Comparison of ENCODE assay signal across 8 cellular contexts in the genomic region with DNA sequence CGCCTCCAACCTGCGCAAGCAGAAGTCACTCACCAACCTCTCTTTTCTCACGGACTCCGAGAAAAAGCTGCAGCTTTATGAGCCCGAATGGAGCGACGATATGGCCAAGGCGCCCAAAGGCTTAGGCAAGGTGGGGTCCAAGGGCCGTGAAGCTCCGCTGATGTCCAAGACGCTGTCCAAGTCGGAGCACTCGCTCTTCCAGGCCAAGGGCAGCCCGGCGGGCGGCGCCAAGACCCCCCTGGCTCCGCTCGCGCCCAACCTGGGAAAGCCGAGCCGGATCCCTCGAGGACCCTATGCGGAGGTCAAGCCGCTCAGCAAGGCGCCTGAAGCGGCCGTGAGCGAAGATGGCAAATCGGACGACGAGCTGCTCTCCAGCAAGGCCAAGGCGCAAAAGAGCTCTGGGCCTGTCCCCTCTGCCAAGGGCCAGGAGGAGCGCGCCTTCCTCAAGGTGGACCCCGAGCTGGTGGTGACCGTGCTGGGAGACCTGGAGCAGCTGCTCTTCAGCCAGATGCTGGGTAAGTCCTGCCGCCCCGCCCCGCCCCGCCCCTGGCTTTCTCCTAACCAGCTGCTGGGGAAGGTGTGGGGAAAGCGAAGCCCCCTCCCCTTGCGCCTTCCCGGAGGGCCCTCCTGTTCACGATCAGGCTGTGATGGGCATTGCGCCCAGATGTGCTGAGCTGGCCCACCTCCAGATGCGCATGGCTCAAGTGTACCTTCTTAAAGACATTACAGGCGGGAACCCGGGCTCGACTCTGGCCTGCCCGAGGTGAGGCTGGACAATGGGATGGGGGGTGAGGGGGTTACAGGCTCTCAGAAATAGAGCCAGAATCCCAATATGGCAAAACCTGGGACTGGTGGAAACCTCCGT.
DNase-seq lines count a peak whose midpoint lies in the region; ATAC-seq and TF ChIP-seq lines count a peak whose summit lies in the region.

No MANE protein-coding gene starts in this region.

- no peaks in the 10 kb centered on the region for H3K9me3 Mint-ChIP-seq in activated CD8-positive, alpha-beta T cell treated with anti-CD3 and anti-CD28 coated beads for 36 hours

- no peaks in the 10 kb centered on the region for H3K9me3 ChIP-seq in HEK293 (ENCODE audit: control insufficient read depth, insufficient read depth, low read depth, low read length)
- H3K9me3 ChIP-seq in WERI-Rb-1 (ENCODE audit: severe bottlenecking): no peaks in the 10 kb centered on the region
- H3K9me3 ChIP-seq in iPS-15b (ENCODE audit: control insufficient read depth, insufficient read depth, low read length): no peaks in the 10 kb centered on the region
- no peaks in the 10 kb centered on the region for H3K9me3 ChIP-seq in suprapubic skin

- POLR2A ChIA-PET in HEK293 (lab: Yijun Ruan, JAX): interaction anchor here (0.6 kb wide), 1 partner anchor 19 kb away, joined by 3 read pairs; no protein-coding TSS in a partner anchor
- POLR2A ChIA-PET in activated CD8-positive, alpha-beta T cell treated with anti-CD3 and anti-CD28 coated beads for 36 hours (lab: Charles Lee): no interaction called here

- peak; percentile 67 for DNase-seq in WERI-Rb-1
- DNase-seq in suprapubic skin (ENCODE audit: low spot score in 2 of 2): peak in 1 of 2 donors; percentile 71
- no peak for DNase-seq in activated CD8-positive, alpha-beta T cell treated with anti-CD3 and anti-CD28 coated beads for 36 hours

- no peaks in the 10 kb centered on the region for H3K4me1 Mint-ChIP-seq in activated CD8-positive, alpha-beta T cell treated with anti-CD3 and anti-CD28 coated beads for 36 hours (ENCODE audit: low read depth)

- no peak for TF ChIP-seq CTCF in HEK293 (tag by site-specific recombination; IDR thresholded peaks at IDR 0.05)
- no peak for TF ChIP-seq CTCF in WERI-Rb-1 (IDR thresholded peaks at IDR 0.05; ENCODE audit: low read depth, low read length)
- TF ChIP-seq CTCF in suprapubic skin (IDR thresholded peaks at IDR 0.05): no peak
- no peak for TF ChIP-seq CTCF in activated CD8-positive, alpha-beta T cell treated with anti-CD3 and anti-CD28 coated beads for 36 hours (IDR thresholded peaks at IDR 0.05)

- H3K4me1 ChIP-seq in HEK293 (ENCODE audit: control insufficient read depth, insufficient read depth, low read length) (no peaks in the 10 kb centered on the region), iPS-15b (ENCODE audit: control insufficient read depth, insufficient read depth, low read length) (peaks cover 36% of the 10 kb centered on the region), suprapubic skin (peaks cover 39% of the 10 kb centered on the region)

- H3K4me3 Mint-ChIP-seq in activated CD8-positive, alpha-beta T cell treated with anti-CD3 and anti-CD28 coated beads for 36 hours: no peak overlapping the region

- TF ChIP-seq EP300 in suprapubic skin (IDR thresholded peaks at IDR 0.05): no peak

- H3K36me3 Mint-ChIP-seq in activated CD8-positive, alpha-beta T cell treated with anti-CD3 and anti-CD28 coated beads for 36 hours (ENCODE audit: low read depth): no peaks in the 10 kb centered on the region

- TF ChIP-seq POLR2A in suprapubic skin (IDR thresholded peaks at IDR 0.05): no peak

- H3K36me3 ChIP-seq in HEK293 (ENCODE audit: control insufficient read depth in 2 of 2, insufficient read depth in 1 of 2, low read length in 2 of 2): no peaks in the 10 kb centered on the region
- peaks cover 16% of the 10 kb centered on the region for H3K36me3 ChIP-seq in WERI-Rb-1
- H3K36me3 ChIP-seq in iPS-15b (ENCODE audit: control insufficient read depth, insufficient read depth, low read length): no peaks in the 10 kb centered on the region
- no peaks in the 10 kb centered on the region for H3K36me3 ChIP-seq in suprapubic skin

- CTCF ChIA-PET in HEK293 (lab: Yijun Ruan, JAX): interaction anchor here (0.7 to 1.7 kb wide), 7 partner anchors 11 to 214 kb away, joined by 3 to 8 read pairs (median 4); no protein-coding TSS in a partner anchor
- CTCF ChIA-PET in activated CD8-positive, alpha-beta T cell treated with anti-CD3 and anti-CD28 coated beads for 36 hours (lab: Charles Lee): no interaction called here

- peak overlapping the region; percentile 44; the same call in 1 of the 2 replicates for H3K27ac ChIP-seq in HEK293 (ENCODE audit: extremely low read depth, low read depth, low read length)
- peak overlapping the region; percentile 70 for H3K27ac ChIP-seq in WERI-Rb-1
- peak overlapping the region; percentile 55 for H3K27ac ChIP-seq in suprapubic skin

- peaks cover 30% of the 10 kb centered on the region for H3K27me3 Mint-ChIP-seq in activated CD8-positive, alpha-beta T cell treated with anti-CD3 and anti-CD28 coated beads for 36 hours

- intact Hi-C loops in activated CD8-positive, alpha-beta T cell treated with anti-CD3 and anti-CD28 coated beads for 36 hours (cut with micrococcal nuclease): no loop called here

- H3K27ac Mint-ChIP-seq in activated CD8-positive, alpha-beta T cell treated with anti-CD3 and anti-CD28 coated beads for 36 hours: no peak overlapping the region

- ATAC-seq in GM19452 (IDR thresholded peaks at IDR 0.05; ENCODE audit: unreplicated experiment) (no peak), HG03354 (IDR thresholded peaks at IDR 0.05; ENCODE audit: poor library complexity, severe bottlenecking, unreplicated experiment) (no peak), GM19351 (IDR thresholded peaks at IDR 0.05; ENCODE audit: unreplicated experiment) (no peak)
- ATAC-seq in activated CD8-positive, alpha-beta T cell treated with anti-CD3 and anti-CD28 coated beads for 36 hours: no peak

- WGBS in suprapubic skin: 42% methylated on average over 15 of the region's 52 CpGs

- no peaks in the 10 kb centered on the region for H3K27me3 ChIP-seq in WERI-Rb-1 (ENCODE audit: insufficient read depth, low read depth, severe bottlenecking)
- H3K27me3 ChIP-seq in iPS-15b (ENCODE audit: control insufficient read depth, insufficient read depth, low read length): peaks cover 15% of the 10 kb centered on the region
- H3K27me3 ChIP-seq in suprapubic skin: peaks cover 2% of the 10 kb centered on the region

- H3K4me3 ChIP-seq in HEK293 (ENCODE audit: low read depth, low read length) (no peak overlapping the region), WERI-Rb-1 (ENCODE audit: low read depth, low read length) (peak overlapping the region; percentile 77), iPS-15b (ENCODE audit: low read depth, low read length) (peak overlapping the region; percentile 91), suprapubic skin (peak overlapping the region; percentile 53)

- peak overlapping the region; percentile 32 for H3K9ac ChIP-seq in iPS-15b (ENCODE audit: low read depth, low read length)

TF ChIP-seq in HEK293, 187 proteins besides CTCF, POLR2A, EP300 and RAD21:
- TF ChIP-seq, protein P1, sequence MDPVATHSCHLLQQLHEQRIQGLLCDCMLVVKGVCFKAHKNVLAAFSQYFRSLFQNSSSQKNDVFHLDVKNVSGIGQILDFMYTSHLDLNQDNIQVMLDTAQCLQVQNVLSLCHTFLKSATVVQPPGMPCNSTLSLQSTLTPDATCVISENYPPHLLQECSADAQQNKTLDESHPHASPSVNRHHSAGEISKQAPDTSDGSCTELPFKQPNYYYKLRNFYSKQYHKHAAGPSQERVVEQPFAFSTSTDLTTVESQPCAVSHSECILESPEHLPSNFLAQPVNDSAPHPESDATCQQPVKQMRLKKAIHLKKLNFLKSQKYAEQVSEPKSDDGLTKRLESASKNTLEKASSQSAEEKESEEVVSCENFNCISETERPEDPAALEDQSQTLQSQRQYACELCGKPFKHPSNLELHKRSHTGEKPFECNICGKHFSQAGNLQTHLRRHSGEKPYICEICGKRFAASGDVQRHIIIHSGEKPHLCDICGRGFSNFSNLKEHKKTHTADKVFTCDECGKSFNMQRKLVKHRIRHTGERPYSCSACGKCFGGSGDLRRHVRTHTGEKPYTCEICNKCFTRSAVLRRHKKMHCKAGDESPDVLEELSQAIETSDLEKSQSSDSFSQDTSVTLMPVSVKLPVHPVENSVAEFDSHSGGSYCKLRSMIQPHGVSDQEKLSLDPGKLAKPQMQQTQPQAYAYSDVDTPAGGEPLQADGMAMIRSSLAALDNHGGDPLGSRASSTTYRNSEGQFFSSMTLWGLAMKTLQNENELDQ (tag by site-specific recombination; IDR thresholded peaks at IDR 0.05; ENCODE audit: low read depth): no peak
- no peak for TF ChIP-seq ZNF843 (tag by site-specific recombination; IDR thresholded peaks at IDR 0.05)
- peak; percentile 36; the same call in 1 of the 2 replicates for TF ChIP-seq KLF1 (tag by site-specific recombination; IDR thresholded peaks at IDR 0.05)
- no peak for TF ChIP-seq HIC1 (tag by site-specific recombination; IDR thresholded peaks at IDR 0.05)
